In the genomic region with DNA sequence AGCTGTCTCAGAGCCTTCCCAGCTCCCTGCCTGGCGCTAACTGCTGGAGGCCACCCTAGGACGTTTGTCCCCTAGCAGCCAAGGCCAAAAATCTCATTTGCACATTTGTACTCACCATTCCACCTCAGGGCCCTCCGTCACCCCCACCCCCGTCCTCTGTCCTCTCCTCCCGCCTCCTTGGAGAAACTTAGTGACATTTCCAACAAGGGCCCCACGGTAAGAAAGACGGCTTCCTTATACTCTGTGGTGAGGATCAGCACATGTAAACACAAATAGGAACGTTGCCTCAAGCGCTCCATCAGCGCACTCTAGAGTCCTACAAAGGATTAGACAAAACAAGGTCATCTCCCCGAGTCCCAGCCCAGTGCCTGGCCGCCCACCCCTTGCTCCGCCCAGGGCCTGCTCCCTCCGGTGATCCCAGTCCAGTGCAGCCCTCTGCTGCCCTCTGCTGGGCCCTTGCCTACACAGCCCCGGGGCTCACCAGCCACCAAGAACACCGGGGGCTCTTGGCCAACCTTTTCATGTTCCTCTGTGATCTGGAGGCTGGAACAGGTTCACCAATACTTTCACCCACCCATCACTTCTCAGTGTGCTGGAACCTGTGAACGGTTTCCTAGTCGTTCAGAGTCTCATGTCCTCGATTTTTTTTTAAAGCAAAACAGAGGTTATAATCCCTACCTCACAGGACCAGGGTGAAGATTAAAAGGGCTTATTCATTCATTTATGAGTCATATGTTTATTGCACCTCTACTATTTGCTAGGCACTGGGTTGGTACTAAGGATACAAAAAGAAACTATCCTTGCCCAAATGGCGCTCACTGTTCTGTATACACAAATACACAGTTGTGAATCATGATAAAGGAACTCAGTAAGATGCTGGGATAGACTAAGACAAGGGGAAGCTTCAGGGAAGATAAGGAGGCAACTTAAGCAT, we compare ENCODE assay signal across 8 cellular contexts. TPM values are rescaled to one million over a fixed set of nuclear protein-coding genes. Genes with fewer than 3 reads are reported as not detected.
A peak's percentile ranks its signal among the peaks of the same experiment; 100 is the strongest.
DNase-seq lines count a peak whose midpoint lies in the region; ATAC-seq lines count a peak whose summit lies in the region.

No MANE protein-coding gene starts in this region.

- peak overlapping the region; percentile 57 for H3K27ac ChIP-seq in subcutaneous abdominal adipose tissue (ENCODE audit: low read depth, low read length)

- H3K9me3 Mint-ChIP-seq in activated naive CD4-positive, alpha-beta T cell treated with anti-CD3 and anti-CD28 coated beads for 36 hours = no peaks in the 10 kb centered on the region

- H3K9me3 ChIP-seq in subcutaneous abdominal adipose tissue (ENCODE audit: control insufficient read depth in 5 of 5, low read length in 5 of 5) = peaks cover 0 to 8% (median 0%) of the 10 kb centered on the region in 5 donors

- H3K27me3 Mint-ChIP-seq in activated naive CD4-positive, alpha-beta T cell treated with anti-CD3 and anti-CD28 coated beads for 36 hours (ENCODE audit: low read depth) = peaks cover 6% of the 10 kb centered on the region

- no peaks in the 10 kb centered on the region for H3K27me3 ChIP-seq in subcutaneous abdominal adipose tissue (ENCODE audit: control insufficient read depth in 5 of 5, insufficient read depth in 4 of 5, low read length in 5 of 5)

- in situ Hi-C loops in SK-MEL-5 (cut with HindIII; ENCODE audit: low pct_unique_long_range_greater_than_20kb, low sequenced_read_pairs) = no loop called here

- no peaks in the 10 kb centered on the region for H3K36me3 Mint-ChIP-seq in activated naive CD4-positive, alpha-beta T cell treated with anti-CD3 and anti-CD28 coated beads for 36 hours (ENCODE audit: low read depth)

- H3K4me1 Mint-ChIP-seq in activated naive CD4-positive, alpha-beta T cell treated with anti-CD3 and anti-CD28 coated beads for 36 hours (ENCODE audit: low read depth) = peaks cover 5% of the 10 kb centered on the region

- peak overlapping the region; percentile 54 for H3K4me3 Mint-ChIP-seq in activated naive CD4-positive, alpha-beta T cell treated with anti-CD3 and anti-CD28 coated beads for 36 hours

- intact Hi-C loops in activated naive CD4-positive, alpha-beta T cell treated with anti-CD3 and anti-CD28 coated beads for 36 hours (cut with micrococcal nuclease) = loop anchor here (1.0 to 5.0 kb wide), 7 partner anchors 81 to 978 kb away; partner anchors contain the start of gene RNF141

- no peaks in the 10 kb centered on the region for H3K36me3 ChIP-seq in subcutaneous abdominal adipose tissue (ENCODE audit: control insufficient read depth in 5 of 5, insufficient read depth in 5 of 5, low read length in 5 of 5)

- CTCF ChIA-PET in activated naive CD4-positive, alpha-beta T cell treated with anti-CD3 and anti-CD28 coated beads for 36 hours (lab: Charles Lee) = interaction anchor here (0.5 to 3.0 kb wide), 13 partner anchors 8 to 330 kb away, joined by 3 to 13 read pairs (median 4); partner anchors contain the start of gene RNF141

- H3K4me1 ChIP-seq in subcutaneous abdominal adipose tissue (ENCODE audit: control insufficient read depth in 5 of 5, insufficient read depth in 5 of 5, low read length in 5 of 5) = peaks cover 0 to 7% (median 5%) of the 10 kb centered on the region in 5 donors

- peak overlapping the region; percentile 19 to 66 (median 51) for H3K4me3 ChIP-seq in subcutaneous abdominal adipose tissue (ENCODE audit: low read depth in 1 of 5, low read length in 5 of 5)

- peak overlapping the region in 4 of 5 donors; percentile 48 to 71 (median 52) for H3K9ac ChIP-seq in subcutaneous abdominal adipose tissue (ENCODE audit: low read length in 5 of 5)

- DNase-seq in GM04504 (ENCODE audit: low read depth) (peak; percentile 93), MV-4-11 (lab: John Stamatoyannopoulos, UW) (peak; percentile 91), SK-MEL-5 (ENCODE audit: low read depth, low spot score) (peak; percentile 94), germinal center (ENCODE audit: low spot score) (peak; percentile 88), non-pigmented ciliary epithelial cell (ENCODE audit: low read depth) (peak; percentile 80)
- peak; percentile 90 for DNase-seq in activated naive CD4-positive, alpha-beta T cell treated with anti-CD3 and anti-CD28 coated beads for 36 hours

- no peak overlapping the region for H3K27ac Mint-ChIP-seq in activated naive CD4-positive, alpha-beta T cell treated with anti-CD3 and anti-CD28 coated beads for 36 hours

- peak; percentile 98 for ATAC-seq in HG02571 (IDR thresholded peaks at IDR 0.05; ENCODE audit: unreplicated experiment)

RNA-seq across cellular contexts. Expression of gene CTR9, which starts 15.2 kb away (rescaled TPM):
- total RNA-seq in SK-MEL-5 (2014; rRNA removed; shearing (Covaris generic)) = 19.3 and 21.4 TPM in 2 replicates
- polyA plus RNA-seq in SK-MEL-5 (2015; cell fraction: cytosol; rRNA removed) = 30.1 and 39.3 TPM in 2 replicates
- 16.3 and 18.6 TPM in 2 replicates for polyA plus RNA-seq in SK-MEL-5 (2015; cell fraction: nucleus; rRNA removed)
- total RNA-seq in activated naive CD4-positive, alpha-beta T cell treated with anti-CD3 and anti-CD28 coated beads for 36 hours = 10 to 100 TPM; 28.7 to 29.7 TPM

RNA-seq across cellular contexts. Expression of gene IRAG1, which starts 42.2 kb away (rescaled TPM):
- 0.08 and 0.21 TPM in 2 replicates for total RNA-seq in SK-MEL-5 (2014; rRNA removed; shearing (Covaris generic))
- polyA plus RNA-seq in SK-MEL-5 (2015; cell fraction: cytosol; rRNA removed) = 0.13 TPM in 1 of 2 replicates, not detected in the other
- 0.16 and 0.41 TPM in 2 replicates for polyA plus RNA-seq in SK-MEL-5 (2015; cell fraction: nucleus; rRNA removed)
- total RNA-seq in activated naive CD4-positive, alpha-beta T cell treated with anti-CD3 and anti-CD28 coated beads for 36 hours = not detected

Comparison
In these comparisons a context has a peak if more than half of its experiments do, and no peak if none do; other contexts are left out.
1. Peak in every context shown above with its lines: DNase-seq, ATAC-seq, H3K4me3 ChIP-seq and H3K27ac ChIP-seq.